Comparison of ENCODE assay signal across 13 cellular contexts in the genomic region with DNA sequence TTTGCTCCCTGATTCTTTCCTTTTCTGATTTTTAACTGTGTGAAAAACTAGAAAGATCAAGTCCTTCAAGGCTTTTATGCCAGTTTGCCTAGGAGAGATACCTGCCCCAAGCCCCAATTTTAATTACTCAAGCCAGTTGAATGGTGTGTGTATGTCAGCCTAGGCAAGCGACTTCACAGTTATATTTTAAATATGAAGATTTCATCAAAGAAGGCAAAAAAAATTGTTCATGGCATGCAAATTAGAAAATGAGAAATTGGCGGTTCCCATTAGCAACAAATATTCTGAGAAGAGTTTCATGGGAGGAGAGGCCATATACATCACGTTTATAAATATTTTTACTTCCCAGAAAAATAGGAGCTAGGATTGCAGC.
A peak's percentile ranks its signal among the peaks of the same experiment; 100 is the strongest.
DNase-seq lines count a peak whose midpoint lies in the region; ATAC-seq, FAIRE-seq and TF ChIP-seq lines count a peak whose summit lies in the region.
"Had no signal": no experiment of that assay in that cellular context is flagged by ENCODE, and none has a peak within 500 bp of the region (broad histone marks: within the 10 kb centered on the region; RNA-seq: fewer than 3 reads in every experiment).

No MANE protein-coding gene starts in this region.

- H3K79me2 ChIP-seq in GM23338 (replicated peaks; ENCODE audit: insufficient read depth), result no peaks in the 10 kb centered on the region
- no peaks in the 10 kb centered on the region for H3K79me2 ChIP-seq in K562 (ENCODE audit: control insufficient read depth, insufficient read depth, low read length)
- no peaks in the 10 kb centered on the region for H3K79me2 ChIP-seq in keratinocyte (ENCODE audit: control insufficient read depth, insufficient read depth, low read length)

- H3K36me3 ChIP-seq in GM23338 (ENCODE audit: insufficient read depth) (no peaks in the 10 kb centered on the region), K562 (ENCODE audit: control insufficient read depth, insufficient read depth, low read length) (no peaks in the 10 kb centered on the region), keratinocyte (ENCODE audit: control insufficient read depth in 2 of 2, extremely low read depth in 1 of 2, insufficient read depth in 2 of 2, low read length in 2 of 2) (no peaks in the 10 kb centered on the region), skeletal muscle satellite cell (ENCODE audit: insufficient read depth, low read length) (no peaks in the 10 kb centered on the region)

- H3K27ac Mint-ChIP-seq in GM23338, result no peak overlapping the region
- H3K27ac Mint-ChIP-seq in activated CD4-positive, alpha-beta T cell treated with anti-CD3 and anti-CD28 coated beads for 36 hours, result no peak overlapping the region
- H3K27ac Mint-ChIP-seq: activated T-helper 17 cell treated with anti-CD3 and anti-CD28 coated beads, Interleukin-2, amount 50 U/mL, for 72 hours; IgD-negative memory B cell had no signal

- POLR2A ChIA-PET in K562 (lab: Yijun Ruan, JAX), result no interaction called here
- POLR2A ChIA-PET in activated CD4-positive, alpha-beta T cell treated with anti-CD3 and anti-CD28 coated beads for 36 hours (lab: Charles Lee), result no interaction called here

- TF ChIP-seq RAD21 in K562 (CRISPR knock-in tag; conservative IDR thresholded peaks at IDR 0.05 in 1 of 2, IDR thresholded peaks at IDR 0.05 in 1 of 2), result no peak

- CTCF ChIA-PET in K562 (lab: Yijun Ruan, JAX; ENCODE audit: low intra/inter-chr PET ratio), result no interaction called here
- CTCF ChIA-PET in activated CD4-positive, alpha-beta T cell treated with anti-CD3 and anti-CD28 coated beads for 36 hours (lab: Charles Lee), result no interaction called here

- H3K9me1 ChIP-seq in K562 (ENCODE audit: control insufficient read depth, insufficient read depth, low read length) (no peaks in the 10 kb centered on the region), keratinocyte (ENCODE audit: control insufficient read depth, extremely low read depth, insufficient read depth, low read length) (peaks cover 3% of the 10 kb centered on the region)

- TF ChIP-seq EP300 in K562 (IDR thresholded peaks at IDR 0.05; ENCODE audit: low read length), result no peak

- peaks cover 2% of the 10 kb centered on the region for H3K27me3 Mint-ChIP-seq in GM23338 (ENCODE audit: insufficient read depth, low read depth, poor library complexity)
- H3K27me3 Mint-ChIP-seq in activated CD4-positive, alpha-beta T cell treated with anti-CD3 and anti-CD28 coated beads for 36 hours, result peaks cover 44% of the 10 kb centered on the region

- H3K4me2 ChIP-seq in GM23338 (peak overlapping the region; percentile 79), K562 (ENCODE audit: insufficient read depth, low read length) (peak overlapping the region; percentile 32; the same call in 1 of the 2 replicates), keratinocyte (ENCODE audit: control insufficient read depth, extremely low read depth, insufficient read depth, low read depth, low read length) (peak overlapping the region; percentile 91), skeletal muscle satellite cell (ENCODE audit: low read length) (peak overlapping the region; percentile 76)

- H3K27ac ChIP-seq in GM23338 (ENCODE audit: low read depth), result no peak overlapping the region
- H3K27ac ChIP-seq in K562 (ENCODE audit: extremely low read depth, low read depth, low read length), result no peak overlapping the region
- no peak overlapping the region for H3K27ac ChIP-seq in keratinocyte (ENCODE audit: control insufficient read depth, insufficient read depth, low read length)

- H3K9me2 ChIP-seq in GM23338 (ENCODE audit: insufficient read depth), result no peaks in the 10 kb centered on the region

- H2AFZ ChIP-seq in GM23338 (peak overlapping the region; percentile 8; the same call in 1 of the 2 replicates), K562 (ENCODE audit: low read depth, low read length) (peak overlapping the region; percentile 79), keratinocyte (ENCODE audit: control insufficient read depth, low read length) (peak overlapping the region; percentile 14)

- H3K9me3 Mint-ChIP-seq in GM23338, result no peaks in the 10 kb centered on the region
- no peaks in the 10 kb centered on the region for H3K9me3 Mint-ChIP-seq in activated CD4-positive, alpha-beta T cell treated with anti-CD3 and anti-CD28 coated beads for 36 hours (ENCODE audit: low read depth)
- H3K9me3 Mint-ChIP-seq: activated T-helper 17 cell treated with anti-CD3 and anti-CD28 coated beads, Interleukin-2, amount 50 U/mL, for 72 hours had no signal

- WGBS in K562 (ENCODE audit: insufficient coverage, low coverage, missing lambda C conversion rate), result 3% methylated on average over 3 of the region's 3 CpGs

- peak overlapping the region; percentile 66 for H3K4me3 ChIP-seq in GM23338
- 0 out of 2 replicates have a peak overlapping the region, but pooled peaks have one; percentile 13 for H3K4me3 ChIP-seq in K562
- H3K4me3 ChIP-seq in keratinocyte (ENCODE audit: control insufficient read depth in 2 of 3, extremely low read depth in 1 of 3, insufficient read depth in 2 of 3, low read depth in 1 of 3, low read length in 3 of 3), result peak overlapping the region; percentile 24 to 60 (median 58)
- H3K4me3 ChIP-seq in skeletal muscle satellite cell (ENCODE audit: low read length), result peak overlapping the region; percentile 54

- H3K9me3 ChIP-seq in K562 (replicated peaks; ENCODE audit: control insufficient read depth, insufficient read depth, low read depth, low read length) (no peaks in the 10 kb centered on the region), keratinocyte (ENCODE audit: control insufficient read depth, low read depth, low read length) (no peaks in the 10 kb centered on the region), skeletal muscle satellite cell (replicated peaks; ENCODE audit: low read length) (no peaks in the 10 kb centered on the region)

- intact Hi-C loops in K562 (cut with micrococcal nuclease), result no loop called here
- intact Hi-C loops in activated CD4-positive, alpha-beta T cell treated with anti-CD3 and anti-CD28 coated beads for 36 hours (cut with DNase I, micrococcal nuclease), result no loop called here

- peak overlapping the region; percentile 84 for H3K4me3 Mint-ChIP-seq in GM23338
- no peak overlapping the region for H3K4me3 Mint-ChIP-seq in activated CD4-positive, alpha-beta T cell treated with anti-CD3 and anti-CD28 coated beads for 36 hours

- dilution Hi-C loops in keratinocyte (cut with MboI; ENCODE audit: extremely low pct_ligation_motif_present, low sequenced_read_pairs), result no loop called here

- H3K27me3 ChIP-seq in GM23338 (ENCODE audit: insufficient read depth) (peaks cover 21% of the 10 kb centered on the region), K562 (ENCODE audit: control insufficient read depth in 2 of 2, insufficient read depth in 2 of 2, low read length in 2 of 2) (peaks cover 4% of the 10 kb centered on the region in 2 experiments; a peak in 2 of 5 replicates), keratinocyte (ENCODE audit: control insufficient read depth, extremely low read depth, insufficient read depth, low read length) (peaks cover 9% of the 10 kb centered on the region), skeletal muscle satellite cell (ENCODE audit: control insufficient read depth, insufficient read depth, low read length) (peaks cover 42% of the 10 kb centered on the region)

- no peak for TF ChIP-seq POLR2A in K562 (conservative IDR thresholded peaks at IDR 0.05)

- TF ChIP-seq CTCF in GM23338 (conservative IDR thresholded peaks at IDR 0.05; ENCODE audit: low read depth in 2 of 2), result no peak
- no peak for TF ChIP-seq CTCF in K562 (IDR thresholded peaks at IDR 0.05 in 2 of 3, conservative IDR thresholded peaks at IDR 0.05 in 1 of 3; ENCODE audit: insufficient read depth in 2 of 3, low read depth in 1 of 3, low read length in 3 of 3)
- TF ChIP-seq CTCF in keratinocyte (optimal IDR thresholded peaks at IDR 0.05 in 1 of 3, IDR thresholded peaks at IDR 0.05 in 1 of 3, conservative IDR thresholded peaks at IDR 0.05 in 1 of 3; ENCODE audit: extremely low read depth in 1 of 3, insufficient read depth in 2 of 3, low read length in 3 of 3), result no peak

- no peaks in the 10 kb centered on the region for H3F3A ChIP-seq in GM23338 (replicated peaks; ENCODE audit: low read depth)

- H3K9ac ChIP-seq in K562 (ENCODE audit: insufficient read depth in 1 of 2, low read depth in 2 of 2, low read length in 2 of 2) (peak overlapping the region in 1 of 2 experiments; percentile 76; a peak in 1 of 4 replicates), keratinocyte (ENCODE audit: control insufficient read depth, extremely low read depth, insufficient read depth, low read length) (no peak overlapping the region), skeletal muscle satellite cell (ENCODE audit: low read depth, low read length) (peak overlapping the region; percentile 45)

- ATAC-seq in GM23338, result no peak
- no peak for ATAC-seq in K562
- no peak for ATAC-seq in activated CD4-positive, alpha-beta T cell treated with anti-CD3 and anti-CD28 coated beads for 36 hours
- ATAC-seq in GM18909 (IDR thresholded peaks at IDR 0.05; ENCODE audit: poor library complexity, unreplicated experiment), result no peak

- FAIRE-seq in K562 (lab: Jason Lieb, UNC), result no peak
- no peak for FAIRE-seq in keratinocyte (lab: Jason Lieb, UNC)
- FAIRE-seq: colon, GM12892 had no signal

- peaks cover 19% of the 10 kb centered on the region for H3K4me1 Mint-ChIP-seq in GM23338
- H3K4me1 Mint-ChIP-seq in activated CD4-positive, alpha-beta T cell treated with anti-CD3 and anti-CD28 coated beads for 36 hours, result peaks cover 2% of the 10 kb centered on the region

- DNase-seq in GM23338 (ENCODE audit: low spot score), result no peak
- DNase-seq in K562 (ENCODE audit: extremely low read depth in 1 of 4, low spot score in 3 of 4), result no peak
- DNase-seq in keratinocyte (ENCODE audit: low read depth, low spot score), result no peak
- DNase-seq in activated CD4-positive, alpha-beta T cell treated with anti-CD3 and anti-CD28 coated beads for 36 hours, result no peak
- no peak for DNase-seq in NCI-H524 treated with DMSO at 0.1 percent for 48 hours (lab: John Stamatoyannopoulos, UW)
- no peak for DNase-seq in DMS53 treated with DMSO at 0.1 percent for 48 hours (lab: John Stamatoyannopoulos, UW; ENCODE audit: unreplicated experiment)
- DNase-seq: NCI-H2171 had no signal

- H3K4me1 ChIP-seq in GM23338 (ENCODE audit: insufficient read depth) (peaks cover 22% of the 10 kb centered on the region), K562 (replicated peaks in 1 of 2; ENCODE audit: control insufficient read depth in 2 of 2, insufficient read depth in 2 of 2, low read length in 2 of 2) (peaks cover 0 to 4% of the 10 kb centered on the region in 2 experiments; a peak in 1 of 5 replicates), keratinocyte (ENCODE audit: control insufficient read depth, extremely low read depth, insufficient read depth, low read length) (peaks cover 9% of the 10 kb centered on the region), skeletal muscle satellite cell (ENCODE audit: control insufficient read depth, insufficient read depth, low read length) (peaks cover 4% of the 10 kb centered on the region)

- in situ Hi-C loops in K562 (cut with MboI), result no loop called here

- H4K20me1 ChIP-seq in GM23338 (replicated peaks; ENCODE audit: insufficient read depth) (no peaks in the 10 kb centered on the region), K562 (replicated peaks; ENCODE audit: control insufficient read depth, insufficient read depth, low read length) (no peaks in the 10 kb centered on the region), keratinocyte (ENCODE audit: control insufficient read depth, extremely low read depth, insufficient read depth, low read length) (no peaks in the 10 kb centered on the region)

- no peaks in the 10 kb centered on the region for H3K36me3 Mint-ChIP-seq in GM23338 (ENCODE audit: low read depth)
- no peaks in the 10 kb centered on the region for H3K36me3 Mint-ChIP-seq in activated CD4-positive, alpha-beta T cell treated with anti-CD3 and anti-CD28 coated beads for 36 hours (ENCODE audit: low read depth)

- BruUV-seq in K562 (replicated peaks; lab: Mats Ljungman, UMichigan), result no TSS peak

Comparison
In these comparisons a context has a peak if more than half of its experiments do, and no peak if none do; other contexts are left out.
1. H2AFZ ChIP-seq: peak in every context shown above with its lines; median percentile 79 in K562; 14 in keratinocyte; 8 in GM23338.
2. H3K4me2 ChIP-seq: peak in every context shown above with its lines; median percentile 91 in keratinocyte; 79 in GM23338; 76 in skeletal muscle satellite cell; 32 in K562.
3. H3K4me3 ChIP-seq: peak in every context shown above with its lines; median percentile 66 in GM23338; 58 in keratinocyte; 54 in skeletal muscle satellite cell; 13 in K562.